2 cellular contexts compared by ENCODE assay signal in the genomic region with DNA sequence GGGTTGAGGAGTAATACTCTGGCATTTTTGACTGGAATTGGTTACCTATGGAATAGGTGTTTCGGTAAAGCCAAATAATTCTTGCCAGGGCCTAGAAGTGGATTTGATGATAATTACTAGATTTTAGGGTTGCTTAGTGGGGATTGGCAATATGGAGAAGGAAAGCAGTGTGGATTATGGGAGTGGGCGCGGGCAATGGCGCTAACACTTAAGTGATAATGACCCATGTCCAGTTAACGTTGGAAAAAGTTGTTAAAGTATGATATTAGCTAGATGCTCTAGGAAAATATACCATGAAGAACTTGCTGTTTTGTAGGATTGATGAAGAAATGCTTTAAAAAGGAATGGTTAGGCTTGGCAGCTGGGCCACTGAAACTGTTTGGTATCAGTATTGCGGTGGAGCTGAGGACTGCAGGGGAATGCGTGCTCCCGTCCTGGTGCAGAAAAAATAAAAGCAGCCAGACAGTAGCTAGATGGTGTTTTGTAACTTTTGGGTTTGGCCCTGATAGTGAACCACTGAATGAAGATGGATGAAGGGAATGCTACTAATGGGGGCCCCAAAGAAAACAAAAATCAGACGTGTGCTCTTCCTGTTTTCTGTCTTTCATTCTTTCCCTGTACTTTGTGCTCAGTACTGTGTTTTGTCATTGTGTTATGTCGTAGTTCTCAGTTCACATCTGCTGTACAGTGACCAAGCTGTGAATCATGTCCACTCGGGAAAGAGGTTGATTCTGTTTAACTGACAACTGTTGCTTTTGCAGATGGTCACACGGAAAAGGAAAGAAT.
TF ChIP-seq lines count a peak whose summit lies in the region.

No MANE protein-coding gene starts in this region.

TF ChIP-seq in SK-N-SH, 30 proteins besides CTCF, POLR2A, EP300 and RAD21:
- TF ChIP-seq, protein P1, sequence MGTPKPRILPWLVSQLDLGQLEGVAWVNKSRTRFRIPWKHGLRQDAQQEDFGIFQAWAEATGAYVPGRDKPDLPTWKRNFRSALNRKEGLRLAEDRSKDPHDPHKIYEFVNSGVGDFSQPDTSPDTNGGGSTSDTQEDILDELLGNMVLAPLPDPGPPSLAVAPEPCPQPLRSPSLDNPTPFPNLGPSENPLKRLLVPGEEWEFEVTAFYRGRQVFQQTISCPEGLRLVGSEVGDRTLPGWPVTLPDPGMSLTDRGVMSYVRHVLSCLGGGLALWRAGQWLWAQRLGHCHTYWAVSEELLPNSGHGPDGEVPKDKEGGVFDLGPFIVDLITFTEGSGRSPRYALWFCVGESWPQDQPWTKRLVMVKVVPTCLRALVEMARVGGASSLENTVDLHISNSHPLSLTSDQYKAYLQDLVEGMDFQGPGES (IDR thresholded peaks at IDR 0.05; ENCODE audit: low read depth, low read length), result no peak
- no peak for TF ChIP-seq JUND (IDR thresholded peaks at IDR 0.05)
- TF ChIP-seq MXI1 (IDR thresholded peaks at IDR 0.05; ENCODE audit: low read depth, low read length), result 0 out of 2 replicates have a peak, but pooled peaks have one; percentile 24
- TF ChIP-seq, protein P2, sequence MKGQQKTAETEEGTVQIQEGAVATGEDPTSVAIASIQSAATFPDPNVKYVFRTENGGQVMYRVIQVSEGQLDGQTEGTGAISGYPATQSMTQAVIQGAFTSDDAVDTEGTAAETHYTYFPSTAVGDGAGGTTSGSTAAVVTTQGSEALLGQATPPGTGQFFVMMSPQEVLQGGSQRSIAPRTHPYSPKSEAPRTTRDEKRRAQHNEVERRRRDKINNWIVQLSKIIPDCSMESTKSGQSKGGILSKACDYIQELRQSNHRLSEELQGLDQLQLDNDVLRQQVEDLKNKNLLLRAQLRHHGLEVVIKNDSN (IDR thresholded peaks at IDR 0.05; ENCODE audit: borderline replicate concordance, low read depth), result no peak
- TF ChIP-seq, protein P3, sequence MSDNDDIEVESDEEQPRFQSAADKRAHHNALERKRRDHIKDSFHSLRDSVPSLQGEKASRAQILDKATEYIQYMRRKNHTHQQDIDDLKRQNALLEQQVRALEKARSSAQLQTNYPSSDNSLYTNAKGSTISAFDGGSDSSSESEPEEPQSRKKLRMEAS (IDR thresholded peaks at IDR 0.05; ENCODE audit: low read depth), result 0 out of 2 replicates have a peak, but pooled peaks have one; percentile 20
- no peak for TF ChIP-seq TCF12 (IDR thresholded peaks at IDR 0.05)

TF ChIP-seq in HepG2, 621 proteins besides CTCF, POLR2A, EP300 and RAD21 (continues in another document):
- TF ChIP-seq, protein P4, sequence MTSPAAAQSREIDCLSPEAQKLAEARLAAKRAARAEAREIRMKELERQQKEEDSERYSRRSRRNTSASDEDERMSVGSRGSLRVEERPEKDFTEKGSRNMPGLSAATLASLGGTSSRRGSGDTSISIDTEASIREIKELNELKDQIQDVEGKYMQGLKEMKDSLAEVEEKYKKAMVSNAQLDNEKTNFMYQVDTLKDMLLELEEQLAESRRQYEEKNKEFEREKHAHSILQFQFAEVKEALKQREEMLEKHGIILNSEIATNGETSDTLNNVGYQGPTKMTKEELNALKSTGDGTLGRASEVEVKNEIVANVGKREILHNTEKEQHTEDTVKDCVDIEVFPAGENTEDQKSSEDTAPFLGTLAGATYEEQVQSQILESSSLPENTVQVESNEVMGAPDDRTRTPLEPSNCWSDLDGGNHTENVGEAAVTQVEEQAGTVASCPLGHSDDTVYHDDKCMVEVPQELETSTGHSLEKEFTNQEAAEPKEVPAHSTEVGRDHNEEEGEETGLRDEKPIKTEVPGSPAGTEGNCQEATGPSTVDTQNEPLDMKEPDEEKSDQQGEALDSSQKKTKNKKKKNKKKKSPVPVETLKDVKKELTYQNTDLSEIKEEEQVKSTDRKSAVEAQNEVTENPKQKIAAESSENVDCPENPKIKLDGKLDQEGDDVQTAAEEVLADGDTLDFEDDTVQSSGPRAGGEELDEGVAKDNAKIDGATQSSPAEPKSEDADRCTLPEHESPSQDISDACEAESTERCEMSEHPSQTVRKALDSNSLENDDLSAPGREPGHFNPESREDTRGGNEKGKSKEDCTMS (CRISPR knock-in tag; conservative IDR thresholded peaks at IDR 0.05), result no peak
- TF ChIP-seq, protein P5, sequence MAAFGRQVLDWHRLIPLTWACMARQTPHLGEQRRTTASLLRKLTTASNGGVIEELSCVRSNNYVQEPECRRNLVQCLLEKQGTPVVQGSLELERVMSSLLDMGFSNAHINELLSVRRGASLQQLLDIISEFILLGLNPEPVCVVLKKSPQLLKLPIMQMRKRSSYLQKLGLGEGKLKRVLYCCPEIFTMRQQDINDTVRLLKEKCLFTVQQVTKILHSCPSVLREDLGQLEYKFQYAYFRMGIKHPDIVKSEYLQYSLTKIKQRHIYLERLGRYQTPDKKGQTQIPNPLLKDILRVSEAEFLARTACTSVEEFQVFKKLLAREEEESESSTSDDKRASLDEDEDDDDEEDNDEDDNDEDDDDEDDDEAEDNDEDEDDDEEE (CRISPR knock-in tag; IDR thresholded peaks at IDR 0.05), result 0 out of 2 replicates have a peak, but pooled peaks have one; percentile 33
- TF ChIP-seq ZNF546 (CRISPR knock-in tag; conservative IDR thresholded peaks at IDR 0.05) (0 out of 2 replicates have a peak, but pooled peaks have one; percentile 17), ZNF124 (CRISPR knock-in tag; IDR thresholded peaks at IDR 0.05) (no peak), NFYC (CRISPR knock-in tag; IDR thresholded peaks at IDR 0.05) (peak; percentile 6; the same call in 1 of the 2 replicates), PHB2 (IDR thresholded peaks at IDR 0.05; ENCODE audit: partially characterized antibody) (no peak), SPEN (CRISPR knock-in tag; IDR thresholded peaks at IDR 0.05; ENCODE audit: low read depth) (peak; percentile 48), ZFP41 (CRISPR knock-in tag; IDR thresholded peaks at IDR 0.05; ENCODE audit: borderline replicate concordance) (no peak), MIXL1 (CRISPR knock-in tag; IDR thresholded peaks at IDR 0.05) (0 out of 2 replicates have a peak, but pooled peaks have one; percentile 48), ZNF263 (CRISPR knock-in tag; IDR thresholded peaks at IDR 0.05) (no peak), HOXA3 (CRISPR knock-in tag; IDR thresholded peaks at IDR 0.05) (peak; percentile 68), TEAD2 (CRISPR knock-in tag; IDR thresholded peaks at IDR 0.05) (no peak), ZNF10 (CRISPR knock-in tag; IDR thresholded peaks at IDR 0.05; ENCODE audit: borderline replicate concordance, low read depth) (no peak), SRSF4 (IDR thresholded peaks at IDR 0.05; ENCODE audit: low read depth, low read length, poor library complexity, severe bottlenecking) (no peak), DPF2 (CRISPR knock-in tag; IDR thresholded peaks at IDR 0.05; ENCODE audit: borderline replicate concordance, low read depth) (no peak), ZMYM4 (CRISPR knock-in tag; IDR thresholded peaks at IDR 0.05) (no peak), ZNF264 (CRISPR knock-in tag; IDR thresholded peaks at IDR 0.05) (no peak; the same call in 1 of the 2 replicates), MATR3 (CRISPR knock-in tag; IDR thresholded peaks at IDR 0.05) (no peak), HIVEP1 (CRISPR knock-in tag; IDR thresholded peaks at IDR 0.05) (no peak), SKI (IDR thresholded peaks at IDR 0.05; ENCODE audit: partially characterized antibody) (no peak), KDM1A (CRISPR knock-in tag; IDR thresholded peaks at IDR 0.05) (no peak), ZNF17 (CRISPR knock-in tag; IDR thresholded peaks at IDR 0.05) (no peak), NCOA2 (CRISPR knock-in tag; IDR thresholded peaks at IDR 0.05) (peak; percentile 74; the same call in 1 of the 2 replicates), MIER2 (CRISPR knock-in tag; IDR thresholded peaks at IDR 0.05) (no peak; the same call in 1 of the 2 replicates), ZNF713 (CRISPR knock-in tag; IDR thresholded peaks at IDR 0.05) (no peak), ZFX (CRISPR knock-in tag; IDR thresholded peaks at IDR 0.05; ENCODE audit: low read depth) (no peak), MED1 (CRISPR knock-in tag; IDR thresholded peaks at IDR 0.05) (peak; percentile 97)
- TF ChIP-seq, protein P6, sequence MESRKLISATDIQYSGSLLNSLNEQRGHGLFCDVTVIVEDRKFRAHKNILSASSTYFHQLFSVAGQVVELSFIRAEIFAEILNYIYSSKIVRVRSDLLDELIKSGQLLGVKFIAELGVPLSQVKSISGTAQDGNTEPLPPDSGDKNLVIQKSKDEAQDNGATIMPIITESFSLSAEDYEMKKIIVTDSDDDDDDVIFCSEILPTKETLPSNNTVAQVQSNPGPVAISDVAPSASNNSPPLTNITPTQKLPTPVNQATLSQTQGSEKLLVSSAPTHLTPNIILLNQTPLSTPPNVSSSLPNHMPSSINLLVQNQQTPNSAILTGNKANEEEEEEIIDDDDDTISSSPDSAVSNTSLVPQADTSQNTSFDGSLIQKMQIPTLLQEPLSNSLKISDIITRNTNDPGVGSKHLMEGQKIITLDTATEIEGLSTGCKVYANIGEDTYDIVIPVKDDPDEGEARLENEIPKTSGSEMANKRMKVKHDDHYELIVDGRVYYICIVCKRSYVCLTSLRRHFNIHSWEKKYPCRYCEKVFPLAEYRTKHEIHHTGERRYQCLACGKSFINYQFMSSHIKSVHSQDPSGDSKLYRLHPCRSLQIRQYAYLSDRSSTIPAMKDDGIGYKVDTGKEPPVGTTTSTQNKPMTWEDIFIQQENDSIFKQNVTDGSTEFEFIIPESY (CRISPR knock-in tag; IDR thresholded peaks at IDR 0.05), result no peak
- TF ChIP-seq, protein P7, sequence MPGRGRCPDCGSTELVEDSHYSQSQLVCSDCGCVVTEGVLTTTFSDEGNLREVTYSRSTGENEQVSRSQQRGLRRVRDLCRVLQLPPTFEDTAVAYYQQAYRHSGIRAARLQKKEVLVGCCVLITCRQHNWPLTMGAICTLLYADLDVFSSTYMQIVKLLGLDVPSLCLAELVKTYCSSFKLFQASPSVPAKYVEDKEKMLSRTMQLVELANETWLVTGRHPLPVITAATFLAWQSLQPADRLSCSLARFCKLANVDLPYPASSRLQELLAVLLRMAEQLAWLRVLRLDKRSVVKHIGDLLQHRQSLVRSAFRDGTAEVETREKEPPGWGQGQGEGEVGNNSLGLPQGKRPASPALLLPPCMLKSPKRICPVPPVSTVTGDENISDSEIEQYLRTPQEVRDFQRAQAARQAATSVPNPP (CRISPR knock-in tag; IDR thresholded peaks at IDR 0.05), result no peak
- TF ChIP-seq, protein P8, sequence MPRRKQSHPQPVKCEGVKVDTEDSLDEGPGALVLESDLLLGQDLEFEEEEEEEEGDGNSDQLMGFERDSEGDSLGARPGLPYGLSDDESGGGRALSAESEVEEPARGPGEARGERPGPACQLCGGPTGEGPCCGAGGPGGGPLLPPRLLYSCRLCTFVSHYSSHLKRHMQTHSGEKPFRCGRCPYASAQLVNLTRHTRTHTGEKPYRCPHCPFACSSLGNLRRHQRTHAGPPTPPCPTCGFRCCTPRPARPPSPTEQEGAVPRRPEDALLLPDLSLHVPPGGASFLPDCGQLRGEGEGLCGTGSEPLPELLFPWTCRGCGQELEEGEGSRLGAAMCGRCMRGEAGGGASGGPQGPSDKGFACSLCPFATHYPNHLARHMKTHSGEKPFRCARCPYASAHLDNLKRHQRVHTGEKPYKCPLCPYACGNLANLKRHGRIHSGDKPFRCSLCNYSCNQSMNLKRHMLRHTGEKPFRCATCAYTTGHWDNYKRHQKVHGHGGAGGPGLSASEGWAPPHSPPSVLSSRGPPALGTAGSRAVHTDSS (CRISPR knock-in tag; conservative IDR thresholded peaks at IDR 0.05), result no peak
- TF ChIP-seq, protein P9, sequence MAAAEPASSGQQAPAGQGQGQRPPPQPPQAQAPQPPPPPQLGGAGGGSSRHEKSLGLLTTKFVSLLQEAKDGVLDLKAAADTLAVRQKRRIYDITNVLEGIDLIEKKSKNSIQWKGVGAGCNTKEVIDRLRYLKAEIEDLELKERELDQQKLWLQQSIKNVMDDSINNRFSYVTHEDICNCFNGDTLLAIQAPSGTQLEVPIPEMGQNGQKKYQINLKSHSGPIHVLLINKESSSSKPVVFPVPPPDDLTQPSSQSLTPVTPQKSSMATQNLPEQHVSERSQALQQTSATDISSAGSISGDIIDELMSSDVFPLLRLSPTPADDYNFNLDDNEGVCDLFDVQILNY (CRISPR knock-in tag; conservative IDR thresholded peaks at IDR 0.05), result no peak
- TF ChIP-seq, protein P10, sequence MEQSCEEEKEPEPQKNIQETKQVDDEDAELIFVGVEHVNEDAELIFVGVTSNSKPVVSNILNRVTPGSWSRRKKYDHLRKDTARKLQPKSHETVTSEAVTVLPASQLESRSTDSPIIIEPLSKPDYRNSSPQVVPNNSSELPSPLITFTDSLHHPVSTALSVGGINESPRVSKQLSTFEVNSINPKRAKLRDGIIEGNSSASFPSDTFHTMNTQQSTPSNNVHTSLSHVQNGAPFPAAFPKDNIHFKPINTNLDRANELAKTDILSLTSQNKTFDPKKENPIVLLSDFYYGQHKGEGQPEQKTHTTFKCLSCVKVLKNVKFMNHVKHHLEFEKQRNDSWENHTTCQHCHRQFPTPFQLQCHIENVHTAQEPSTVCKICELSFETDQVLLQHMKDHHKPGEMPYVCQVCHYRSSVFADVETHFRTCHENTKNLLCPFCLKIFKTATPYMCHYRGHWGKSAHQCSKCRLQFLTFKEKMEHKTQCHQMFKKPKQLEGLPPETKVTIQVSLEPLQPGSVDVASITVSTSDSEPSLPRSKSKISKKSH (CRISPR knock-in tag; IDR thresholded peaks at IDR 0.05; ENCODE audit: borderline replicate concordance), result no peak
- TF ChIP-seq, protein P11, sequence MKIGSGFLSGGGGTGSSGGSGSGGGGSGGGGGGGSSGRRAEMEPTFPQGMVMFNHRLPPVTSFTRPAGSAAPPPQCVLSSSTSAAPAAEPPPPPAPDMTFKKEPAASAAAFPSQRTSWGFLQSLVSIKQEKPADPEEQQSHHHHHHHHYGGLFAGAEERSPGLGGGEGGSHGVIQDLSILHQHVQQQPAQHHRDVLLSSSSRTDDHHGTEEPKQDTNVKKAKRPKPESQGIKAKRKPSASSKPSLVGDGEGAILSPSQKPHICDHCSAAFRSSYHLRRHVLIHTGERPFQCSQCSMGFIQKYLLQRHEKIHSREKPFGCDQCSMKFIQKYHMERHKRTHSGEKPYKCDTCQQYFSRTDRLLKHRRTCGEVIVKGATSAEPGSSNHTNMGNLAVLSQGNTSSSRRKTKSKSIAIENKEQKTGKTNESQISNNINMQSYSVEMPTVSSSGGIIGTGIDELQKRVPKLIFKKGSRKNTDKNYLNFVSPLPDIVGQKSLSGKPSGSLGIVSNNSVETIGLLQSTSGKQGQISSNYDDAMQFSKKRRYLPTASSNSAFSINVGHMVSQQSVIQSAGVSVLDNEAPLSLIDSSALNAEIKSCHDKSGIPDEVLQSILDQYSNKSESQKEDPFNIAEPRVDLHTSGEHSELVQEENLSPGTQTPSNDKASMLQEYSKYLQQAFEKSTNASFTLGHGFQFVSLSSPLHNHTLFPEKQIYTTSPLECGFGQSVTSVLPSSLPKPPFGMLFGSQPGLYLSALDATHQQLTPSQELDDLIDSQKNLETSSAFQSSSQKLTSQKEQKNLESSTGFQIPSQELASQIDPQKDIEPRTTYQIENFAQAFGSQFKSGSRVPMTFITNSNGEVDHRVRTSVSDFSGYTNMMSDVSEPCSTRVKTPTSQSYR (CRISPR knock-in tag; IDR thresholded peaks at IDR 0.05; ENCODE audit: borderline replicate concordance), result no peak
